In the genomic region with DNA sequence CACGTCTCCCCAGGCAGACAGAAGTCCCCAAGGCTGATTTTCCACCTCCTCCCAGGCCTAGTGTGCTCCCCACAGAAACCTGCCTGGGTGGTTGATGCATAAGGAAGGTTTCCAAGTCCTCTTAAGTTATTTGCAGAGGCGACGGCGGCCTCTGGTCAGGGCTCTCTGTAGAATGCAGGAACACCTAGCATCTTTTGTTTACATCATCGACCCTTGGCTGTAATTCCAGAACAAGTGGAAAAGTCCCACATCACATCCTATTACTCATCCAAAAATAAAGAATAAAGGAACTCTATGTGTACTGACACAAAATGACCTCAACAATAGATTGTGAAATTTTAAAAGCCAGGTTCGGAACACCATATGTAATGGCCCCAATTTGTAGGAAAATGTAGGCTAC, we compare ENCODE assay signal across 1 cellular context.
TF ChIP-seq lines count a peak whose summit lies in the region.

No MANE protein-coding gene starts in this region.

TF ChIP-seq in HepG2, 621 proteins besides CTCF, POLR2A, EP300 and RAD21 (continued from another document and continues in another):
- TF ChIP-seq ZFP36L1 (CRISPR knock-in tag; IDR thresholded peaks at IDR 0.05) (no peak), GATAD2A (CRISPR knock-in tag; IDR thresholded peaks at IDR 0.05) (peak; percentile 60; the same call in 1 of the 2 replicates), RBAK (CRISPR knock-in tag; IDR thresholded peaks at IDR 0.05) (no peak), FOXO1 (CRISPR knock-in tag; IDR thresholded peaks at IDR 0.05) (no peak; the same call in 1 of the 2 replicates), GATA4 (IDR thresholded peaks at IDR 0.05; ENCODE audit: borderline replicate concordance, low read depth) (peak; percentile 41; the same call in 1 of the 2 replicates), PHF5A (CRISPR knock-in tag; IDR thresholded peaks at IDR 0.05; ENCODE audit: low read depth, unreplicated experiment) (no peak), ZMYM4 (CRISPR knock-in tag; IDR thresholded peaks at IDR 0.05) (no peak), SOX5 (CRISPR knock-in tag; IDR thresholded peaks at IDR 0.05; ENCODE audit: borderline replicate concordance) (peak; percentile 68; the same call in 1 of the 2 replicates), PRPF4 (IDR thresholded peaks at IDR 0.05; ENCODE audit: low read depth, low read length, poor library complexity, severe bottlenecking) (no peak), RORA (CRISPR knock-in tag; IDR thresholded peaks at IDR 0.05) (no peak), KDM5B (CRISPR knock-in tag; IDR thresholded peaks at IDR 0.05; ENCODE audit: borderline replicate concordance) (no peak), ZNF17 (CRISPR knock-in tag; IDR thresholded peaks at IDR 0.05) (no peak), HMG20A (CRISPR knock-in tag; IDR thresholded peaks at IDR 0.05; ENCODE audit: borderline replicate concordance) (no peak; the same call in 1 of the 2 replicates), MEIS2 (CRISPR knock-in tag; IDR thresholded peaks at IDR 0.05) (0 out of 2 replicates have a peak, but pooled peaks have one; percentile 8), KLF13 (CRISPR knock-in tag; IDR thresholded peaks at IDR 0.05) (no peak), FOXA3 (CRISPR knock-in tag; IDR thresholded peaks at IDR 0.05) (peak; percentile 69), ZNF136 (CRISPR knock-in tag; IDR thresholded peaks at IDR 0.05; ENCODE audit: low read depth) (no peak), ZNF296 (CRISPR knock-in tag; conservative IDR thresholded peaks at IDR 0.05) (no peak)
- TF ChIP-seq, protein P1, sequence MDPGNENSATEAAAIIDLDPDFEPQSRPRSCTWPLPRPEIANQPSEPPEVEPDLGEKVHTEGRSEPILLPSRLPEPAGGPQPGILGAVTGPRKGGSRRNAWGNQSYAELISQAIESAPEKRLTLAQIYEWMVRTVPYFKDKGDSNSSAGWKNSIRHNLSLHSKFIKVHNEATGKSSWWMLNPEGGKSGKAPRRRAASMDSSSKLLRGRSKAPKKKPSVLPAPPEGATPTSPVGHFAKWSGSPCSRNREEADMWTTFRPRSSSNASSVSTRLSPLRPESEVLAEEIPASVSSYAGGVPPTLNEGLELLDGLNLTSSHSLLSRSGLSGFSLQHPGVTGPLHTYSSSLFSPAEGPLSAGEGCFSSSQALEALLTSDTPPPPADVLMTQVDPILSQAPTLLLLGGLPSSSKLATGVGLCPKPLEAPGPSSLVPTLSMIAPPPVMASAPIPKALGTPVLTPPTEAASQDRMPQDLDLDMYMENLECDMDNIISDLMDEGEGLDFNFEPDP (CRISPR knock-in tag; conservative IDR thresholded peaks at IDR 0.05) = no peak
- TF ChIP-seq, protein P2, sequence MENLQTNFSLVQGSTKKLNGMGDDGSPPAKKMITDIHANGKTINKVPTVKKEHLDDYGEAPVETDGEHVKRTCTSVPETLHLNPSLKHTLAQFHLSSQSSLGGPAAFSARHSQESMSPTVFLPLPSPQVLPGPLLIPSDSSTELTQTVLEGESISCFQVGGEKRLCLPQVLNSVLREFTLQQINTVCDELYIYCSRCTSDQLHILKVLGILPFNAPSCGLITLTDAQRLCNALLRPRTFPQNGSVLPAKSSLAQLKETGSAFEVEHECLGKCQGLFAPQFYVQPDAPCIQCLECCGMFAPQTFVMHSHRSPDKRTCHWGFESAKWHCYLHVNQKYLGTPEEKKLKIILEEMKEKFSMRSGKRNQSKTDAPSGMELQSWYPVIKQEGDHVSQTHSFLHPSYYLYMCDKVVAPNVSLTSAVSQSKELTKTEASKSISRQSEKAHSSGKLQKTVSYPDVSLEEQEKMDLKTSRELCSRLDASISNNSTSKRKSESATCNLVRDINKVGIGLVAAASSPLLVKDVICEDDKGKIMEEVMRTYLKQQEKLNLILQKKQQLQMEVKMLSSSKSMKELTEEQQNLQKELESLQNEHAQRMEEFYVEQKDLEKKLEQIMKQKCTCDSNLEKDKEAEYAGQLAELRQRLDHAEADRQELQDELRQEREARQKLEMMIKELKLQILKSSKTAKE (CRISPR knock-in tag; IDR thresholded peaks at IDR 0.05; ENCODE audit: borderline replicate concordance) = no peak
- TF ChIP-seq, protein P3, sequence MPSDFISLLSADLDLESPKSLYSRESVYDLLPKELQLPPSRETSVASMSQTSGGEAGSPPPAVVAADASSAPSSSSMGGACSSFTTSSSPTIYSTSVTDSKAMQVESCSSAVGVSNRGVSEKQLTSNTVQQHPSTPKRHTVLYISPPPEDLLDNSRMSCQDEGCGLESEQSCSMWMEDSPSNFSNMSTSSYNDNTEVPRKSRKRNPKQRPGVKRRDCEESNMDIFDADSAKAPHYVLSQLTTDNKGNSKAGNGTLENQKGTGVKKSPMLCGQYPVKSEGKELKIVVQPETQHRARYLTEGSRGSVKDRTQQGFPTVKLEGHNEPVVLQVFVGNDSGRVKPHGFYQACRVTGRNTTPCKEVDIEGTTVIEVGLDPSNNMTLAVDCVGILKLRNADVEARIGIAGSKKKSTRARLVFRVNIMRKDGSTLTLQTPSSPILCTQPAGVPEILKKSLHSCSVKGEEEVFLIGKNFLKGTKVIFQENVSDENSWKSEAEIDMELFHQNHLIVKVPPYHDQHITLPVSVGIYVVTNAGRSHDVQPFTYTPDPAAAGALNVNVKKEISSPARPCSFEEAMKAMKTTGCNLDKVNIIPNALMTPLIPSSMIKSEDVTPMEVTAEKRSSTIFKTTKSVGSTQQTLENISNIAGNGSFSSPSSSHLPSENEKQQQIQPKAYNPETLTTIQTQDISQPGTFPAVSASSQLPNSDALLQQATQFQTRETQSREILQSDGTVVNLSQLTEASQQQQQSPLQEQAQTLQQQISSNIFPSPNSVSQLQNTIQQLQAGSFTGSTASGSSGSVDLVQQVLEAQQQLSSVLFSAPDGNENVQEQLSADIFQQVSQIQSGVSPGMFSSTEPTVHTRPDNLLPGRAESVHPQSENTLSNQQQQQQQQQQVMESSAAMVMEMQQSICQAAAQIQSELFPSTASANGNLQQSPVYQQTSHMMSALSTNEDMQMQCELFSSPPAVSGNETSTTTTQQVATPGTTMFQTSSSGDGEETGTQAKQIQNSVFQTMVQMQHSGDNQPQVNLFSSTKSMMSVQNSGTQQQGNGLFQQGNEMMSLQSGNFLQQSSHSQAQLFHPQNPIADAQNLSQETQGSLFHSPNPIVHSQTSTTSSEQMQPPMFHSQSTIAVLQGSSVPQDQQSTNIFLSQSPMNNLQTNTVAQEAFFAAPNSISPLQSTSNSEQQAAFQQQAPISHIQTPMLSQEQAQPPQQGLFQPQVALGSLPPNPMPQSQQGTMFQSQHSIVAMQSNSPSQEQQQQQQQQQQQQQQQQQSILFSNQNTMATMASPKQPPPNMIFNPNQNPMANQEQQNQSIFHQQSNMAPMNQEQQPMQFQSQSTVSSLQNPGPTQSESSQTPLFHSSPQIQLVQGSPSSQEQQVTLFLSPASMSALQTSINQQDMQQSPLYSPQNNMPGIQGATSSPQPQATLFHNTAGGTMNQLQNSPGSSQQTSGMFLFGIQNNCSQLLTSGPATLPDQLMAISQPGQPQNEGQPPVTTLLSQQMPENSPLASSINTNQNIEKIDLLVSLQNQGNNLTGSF (CRISPR knock-in tag; IDR thresholded peaks at IDR 0.05) = no peak
- TF ChIP-seq, protein P4, sequence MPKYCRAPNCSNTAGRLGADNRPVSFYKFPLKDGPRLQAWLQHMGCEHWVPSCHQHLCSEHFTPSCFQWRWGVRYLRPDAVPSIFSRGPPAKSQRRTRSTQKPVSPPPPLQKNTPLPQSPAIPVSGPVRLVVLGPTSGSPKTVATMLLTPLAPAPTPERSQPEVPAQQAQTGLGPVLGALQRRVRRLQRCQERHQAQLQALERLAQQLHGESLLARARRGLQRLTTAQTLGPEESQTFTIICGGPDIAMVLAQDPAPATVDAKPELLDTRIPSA (CRISPR knock-in tag; IDR thresholded peaks at IDR 0.05; ENCODE audit: borderline replicate concordance) = no peak
- TF ChIP-seq, protein P5, sequence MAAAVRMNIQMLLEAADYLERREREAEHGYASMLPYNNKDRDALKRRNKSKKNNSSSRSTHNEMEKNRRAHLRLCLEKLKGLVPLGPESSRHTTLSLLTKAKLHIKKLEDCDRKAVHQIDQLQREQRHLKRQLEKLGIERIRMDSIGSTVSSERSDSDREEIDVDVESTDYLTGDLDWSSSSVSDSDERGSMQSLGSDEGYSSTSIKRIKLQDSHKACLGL (CRISPR knock-in tag; IDR thresholded peaks at IDR 0.05) = no peak
- TF ChIP-seq, protein P6, sequence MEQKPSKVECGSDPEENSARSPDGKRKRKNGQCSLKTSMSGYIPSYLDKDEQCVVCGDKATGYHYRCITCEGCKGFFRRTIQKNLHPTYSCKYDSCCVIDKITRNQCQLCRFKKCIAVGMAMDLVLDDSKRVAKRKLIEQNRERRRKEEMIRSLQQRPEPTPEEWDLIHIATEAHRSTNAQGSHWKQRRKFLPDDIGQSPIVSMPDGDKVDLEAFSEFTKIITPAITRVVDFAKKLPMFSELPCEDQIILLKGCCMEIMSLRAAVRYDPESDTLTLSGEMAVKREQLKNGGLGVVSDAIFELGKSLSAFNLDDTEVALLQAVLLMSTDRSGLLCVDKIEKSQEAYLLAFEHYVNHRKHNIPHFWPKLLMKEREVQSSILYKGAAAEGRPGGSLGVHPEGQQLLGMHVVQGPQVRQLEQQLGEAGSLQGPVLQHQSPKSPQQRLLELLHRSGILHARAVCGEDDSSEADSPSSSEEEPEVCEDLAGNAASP (CRISPR knock-in tag; IDR thresholded peaks at IDR 0.05; ENCODE audit: borderline replicate concordance) = peak; percentile 57; the same call in 1 of the 2 replicates
- TF ChIP-seq, protein P7, sequence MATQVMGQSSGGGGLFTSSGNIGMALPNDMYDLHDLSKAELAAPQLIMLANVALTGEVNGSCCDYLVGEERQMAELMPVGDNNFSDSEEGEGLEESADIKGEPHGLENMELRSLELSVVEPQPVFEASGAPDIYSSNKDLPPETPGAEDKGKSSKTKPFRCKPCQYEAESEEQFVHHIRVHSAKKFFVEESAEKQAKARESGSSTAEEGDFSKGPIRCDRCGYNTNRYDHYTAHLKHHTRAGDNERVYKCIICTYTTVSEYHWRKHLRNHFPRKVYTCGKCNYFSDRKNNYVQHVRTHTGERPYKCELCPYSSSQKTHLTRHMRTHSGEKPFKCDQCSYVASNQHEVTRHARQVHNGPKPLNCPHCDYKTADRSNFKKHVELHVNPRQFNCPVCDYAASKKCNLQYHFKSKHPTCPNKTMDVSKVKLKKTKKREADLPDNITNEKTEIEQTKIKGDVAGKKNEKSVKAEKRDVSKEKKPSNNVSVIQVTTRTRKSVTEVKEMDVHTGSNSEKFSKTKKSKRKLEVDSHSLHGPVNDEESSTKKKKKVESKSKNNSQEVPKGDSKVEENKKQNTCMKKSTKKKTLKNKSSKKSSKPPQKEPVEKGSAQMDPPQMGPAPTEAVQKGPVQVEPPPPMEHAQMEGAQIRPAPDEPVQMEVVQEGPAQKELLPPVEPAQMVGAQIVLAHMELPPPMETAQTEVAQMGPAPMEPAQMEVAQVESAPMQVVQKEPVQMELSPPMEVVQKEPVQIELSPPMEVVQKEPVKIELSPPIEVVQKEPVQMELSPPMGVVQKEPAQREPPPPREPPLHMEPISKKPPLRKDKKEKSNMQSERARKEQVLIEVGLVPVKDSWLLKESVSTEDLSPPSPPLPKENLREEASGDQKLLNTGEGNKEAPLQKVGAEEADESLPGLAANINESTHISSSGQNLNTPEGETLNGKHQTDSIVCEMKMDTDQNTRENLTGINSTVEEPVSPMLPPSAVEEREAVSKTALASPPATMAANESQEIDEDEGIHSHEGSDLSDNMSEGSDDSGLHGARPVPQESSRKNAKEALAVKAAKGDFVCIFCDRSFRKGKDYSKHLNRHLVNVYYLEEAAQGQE (IDR thresholded peaks at IDR 0.05; ENCODE audit: borderline replicate concordance in 1 of 2, low read depth in 1 of 2, low read length in 2 of 2) = no peak
- TF ChIP-seq, protein P8, sequence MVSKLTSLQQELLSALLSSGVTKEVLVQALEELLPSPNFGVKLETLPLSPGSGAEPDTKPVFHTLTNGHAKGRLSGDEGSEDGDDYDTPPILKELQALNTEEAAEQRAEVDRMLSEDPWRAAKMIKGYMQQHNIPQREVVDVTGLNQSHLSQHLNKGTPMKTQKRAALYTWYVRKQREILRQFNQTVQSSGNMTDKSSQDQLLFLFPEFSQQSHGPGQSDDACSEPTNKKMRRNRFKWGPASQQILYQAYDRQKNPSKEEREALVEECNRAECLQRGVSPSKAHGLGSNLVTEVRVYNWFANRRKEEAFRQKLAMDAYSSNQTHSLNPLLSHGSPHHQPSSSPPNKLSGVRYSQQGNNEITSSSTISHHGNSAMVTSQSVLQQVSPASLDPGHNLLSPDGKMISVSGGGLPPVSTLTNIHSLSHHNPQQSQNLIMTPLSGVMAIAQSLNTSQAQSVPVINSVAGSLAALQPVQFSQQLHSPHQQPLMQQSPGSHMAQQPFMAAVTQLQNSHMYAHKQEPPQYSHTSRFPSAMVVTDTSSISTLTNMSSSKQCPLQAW (CRISPR knock-in tag; IDR thresholded peaks at IDR 0.05) = 0 out of 2 replicates have a peak, but pooled peaks have one; percentile 7
- TF ChIP-seq, protein P9, sequence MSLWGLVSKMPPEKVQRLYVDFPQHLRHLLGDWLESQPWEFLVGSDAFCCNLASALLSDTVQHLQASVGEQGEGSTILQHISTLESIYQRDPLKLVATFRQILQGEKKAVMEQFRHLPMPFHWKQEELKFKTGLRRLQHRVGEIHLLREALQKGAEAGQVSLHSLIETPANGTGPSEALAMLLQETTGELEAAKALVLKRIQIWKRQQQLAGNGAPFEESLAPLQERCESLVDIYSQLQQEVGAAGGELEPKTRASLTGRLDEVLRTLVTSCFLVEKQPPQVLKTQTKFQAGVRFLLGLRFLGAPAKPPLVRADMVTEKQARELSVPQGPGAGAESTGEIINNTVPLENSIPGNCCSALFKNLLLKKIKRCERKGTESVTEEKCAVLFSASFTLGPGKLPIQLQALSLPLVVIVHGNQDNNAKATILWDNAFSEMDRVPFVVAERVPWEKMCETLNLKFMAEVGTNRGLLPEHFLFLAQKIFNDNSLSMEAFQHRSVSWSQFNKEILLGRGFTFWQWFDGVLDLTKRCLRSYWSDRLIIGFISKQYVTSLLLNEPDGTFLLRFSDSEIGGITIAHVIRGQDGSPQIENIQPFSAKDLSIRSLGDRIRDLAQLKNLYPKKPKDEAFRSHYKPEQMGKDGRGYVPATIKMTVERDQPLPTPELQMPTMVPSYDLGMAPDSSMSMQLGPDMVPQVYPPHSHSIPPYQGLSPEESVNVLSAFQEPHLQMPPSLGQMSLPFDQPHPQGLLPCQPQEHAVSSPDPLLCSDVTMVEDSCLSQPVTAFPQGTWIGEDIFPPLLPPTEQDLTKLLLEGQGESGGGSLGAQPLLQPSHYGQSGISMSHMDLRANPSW (CRISPR knock-in tag; IDR thresholded peaks at IDR 0.05; ENCODE audit: borderline replicate concordance) = no peak
- TF ChIP-seq, protein P10, sequence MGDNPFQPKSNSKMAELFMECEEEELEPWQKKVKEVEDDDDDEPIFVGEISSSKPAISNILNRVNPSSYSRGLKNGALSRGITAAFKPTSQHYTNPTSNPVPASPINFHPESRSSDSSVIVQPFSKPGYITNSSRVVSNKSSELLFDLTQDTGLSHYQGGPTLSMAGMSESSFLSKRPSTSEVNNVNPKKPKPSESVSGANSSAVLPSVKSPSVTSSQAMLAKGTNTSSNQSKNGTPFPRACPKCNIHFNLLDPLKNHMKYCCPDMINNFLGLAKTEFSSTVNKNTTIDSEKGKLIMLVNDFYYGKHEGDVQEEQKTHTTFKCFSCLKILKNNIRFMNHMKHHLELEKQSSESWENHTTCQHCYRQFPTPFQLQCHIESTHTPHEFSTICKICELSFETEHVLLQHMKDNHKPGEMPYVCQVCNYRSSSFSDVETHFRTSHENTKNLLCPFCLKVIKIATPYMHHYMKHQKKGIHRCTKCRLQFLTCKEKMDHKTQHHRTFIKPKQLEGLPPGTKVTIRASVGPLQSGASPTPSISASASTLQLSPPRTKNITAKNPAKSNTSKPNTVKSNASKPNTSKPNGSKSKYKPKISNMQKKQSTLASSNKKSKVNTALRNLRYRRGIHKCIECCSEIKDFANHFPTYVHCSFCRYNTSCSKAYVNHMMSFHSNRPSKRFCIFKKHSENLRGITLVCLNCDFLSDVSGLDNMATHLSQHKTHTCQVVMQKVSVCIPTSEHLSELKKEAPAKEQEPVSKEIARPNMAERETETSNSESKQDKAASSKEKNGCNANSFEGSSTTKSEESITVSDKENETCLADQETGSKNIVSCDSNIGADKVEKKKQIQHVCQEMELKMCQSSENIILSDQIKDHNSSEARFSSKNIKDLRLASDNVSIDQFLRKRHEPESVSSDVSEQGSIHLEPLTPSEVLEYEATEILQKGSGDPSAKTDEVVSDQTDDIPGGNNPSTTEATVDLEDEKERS (CRISPR knock-in tag; IDR thresholded peaks at IDR 0.05) = peak; percentile 58; the same call in 1 of the 2 replicates
